ENCODE assay signal across 9 cellular contexts in the genomic region with DNA sequence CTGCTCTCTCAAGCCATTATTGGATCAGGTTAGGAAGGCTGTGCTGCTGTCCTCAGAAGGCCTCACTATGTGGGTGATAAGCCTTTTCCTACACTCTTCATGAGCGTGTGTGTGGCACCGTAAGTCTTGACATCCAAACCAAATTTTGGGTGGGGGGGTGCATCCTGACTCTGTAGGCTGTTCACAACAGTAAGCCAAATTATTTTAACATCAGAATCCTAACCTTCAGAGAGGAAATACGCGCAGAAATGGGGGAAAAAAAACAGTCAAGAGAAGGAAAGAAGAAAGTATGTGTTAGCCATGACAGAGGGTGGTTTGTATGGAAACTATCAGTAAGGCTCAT. TPM values are rescaled to one million over a fixed set of nuclear protein-coding genes. Genes with fewer than 3 reads are reported as not detected.
DNase-seq lines count a peak whose midpoint lies in the region; ATAC-seq and TF ChIP-seq lines count a peak whose summit lies in the region.
"Had no signal": no experiment of that assay in that cellular context is flagged by ENCODE, and none has a peak within 500 bp of the region (broad histone marks: within the 10 kb centered on the region; RNA-seq: fewer than 3 reads in every experiment).

No MANE protein-coding gene starts in this region.

- H3K27me3 ChIP-seq in breast epithelium (no peaks in the 10 kb centered on the region), sigmoid colon (no peaks in the 10 kb centered on the region)
- H3K27me3 ChIP-seq: foreskin keratinocyte had no signal

- peaks cover 35 to 37% (median 37%) of the 10 kb centered on the region in 3 donors for H3K4me1 Mint-ChIP-seq in IgD-negative memory B cell

- peak overlapping the region; percentile 82 to 86 for H3K27ac ChIP-seq in breast epithelium
- peak overlapping the region; percentile 75 to 84 (median 84) for H3K27ac ChIP-seq in sigmoid colon

- no peaks in the 10 kb centered on the region for H3K36me3 Mint-ChIP-seq in IgD-negative memory B cell

- no peaks in the 10 kb centered on the region for H3K9me3 Mint-ChIP-seq in IgD-negative memory B cell

- H3K4me3 Mint-ChIP-seq in IgD-negative memory B cell, result peak overlapping the region in 3 of 4 donors; percentile 52 to 92 (median 87)

- TF ChIP-seq EP300 in sigmoid colon (IDR thresholded peaks at IDR 0.05), result no peak

- ATAC-seq in GM19395 (IDR thresholded peaks at IDR 0.05; ENCODE audit: unreplicated experiment), result no peak

- no peaks in the 10 kb centered on the region for H3K9me3 ChIP-seq in breast epithelium
- no peaks in the 10 kb centered on the region for H3K9me3 ChIP-seq in sigmoid colon

- TF ChIP-seq CTCF in breast epithelium (IDR thresholded peaks at IDR 0.05) (no peak), sigmoid colon (IDR thresholded peaks at IDR 0.05) (no peak)

- 85 to 91% methylated on average over 4 of the region's 4 CpGs for WGBS in sigmoid colon, 2 donors

- H3K27me3 Mint-ChIP-seq in IgD-negative memory B cell, result no peaks in the 10 kb centered on the region

- H3K36me3 ChIP-seq in breast epithelium (no peaks in the 10 kb centered on the region), sigmoid colon (peaks cover 0 to 4% (median 0%) of the 10 kb centered on the region in 4 donors)

- peak overlapping the region; percentile 87 to 96 (median 96) for H3K27ac Mint-ChIP-seq in IgD-negative memory B cell

- TF ChIP-seq POLR2A in breast epithelium (IDR thresholded peaks at IDR 0.05) (no peak), sigmoid colon (IDR thresholded peaks at IDR 0.05) (no peak)

- DNase-seq in breast epithelium (ENCODE audit: low spot score in 2 of 2) (no peak), sigmoid colon (no peak), T1000 (lab: John Stamatoyannopoulos, UW) (no peak), LoVo (ENCODE audit: low spot score) (no peak)
- DNase-seq: NCI-H774 had no signal

- peak overlapping the region; percentile 0; the same call in 1 of the 2 replicates for H3K4me3 ChIP-seq in GM08714 (ENCODE audit: low read length)
- no peak overlapping the region for H3K4me3 ChIP-seq in breast epithelium
- no peak overlapping the region for H3K4me3 ChIP-seq in sigmoid colon

- H3K4me1 ChIP-seq in breast epithelium (no peaks in the 10 kb centered on the region), sigmoid colon (peaks cover 3 to 27% (median 24%) of the 10 kb centered on the region in 4 donors)

- intact Hi-C loops in breast epithelium (cut with DNase I; ENCODE audit: low total_unique reads) (loop anchor here (1.0 kb wide), 1 partner anchor 194 kb away; no protein-coding TSS in a partner anchor), sigmoid colon (cut with DNase I) (loop anchor here (1.0 to 2.0 kb wide), 2 partner anchors 98 to 193 kb away; no protein-coding TSS in a partner anchor)

RNA-seq across cellular contexts. Expression of gene STPG1, which starts 21.0 kb away (rescaled TPM):
- 5.8 TPM for polyA plus RNA-seq in IgD-negative memory B cell
- total RNA-seq in breast epithelium, result 1 to 10 TPM; 3.6 to 6.9 (median 4.6) TPM
- total RNA-seq in sigmoid colon, result 1 to 10 TPM; 2.3 to 4.6 (median 2.7) TPM
- 10 to 100 TPM; 11.3 to 12.7 (median 11.4) TPM for polyA plus RNA-seq in sigmoid colon

RNA-seq across cellular contexts. Expression of gene NIPAL3, which starts 23.0 kb away (rescaled TPM):
- polyA plus RNA-seq in IgD-negative memory B cell, result 36.3 TPM
- 10 to 100 TPM; 13.4 to 67.6 (median 28.5) TPM for total RNA-seq in breast epithelium
- 10 to 100 TPM; 23.7 to 53.2 (median 42.3) TPM for total RNA-seq in sigmoid colon
- 10 to 100 TPM in 1 of 3 donors, 1 to 10 TPM in 2; 5.8 to 19.6 (median 7.8) TPM for polyA plus RNA-seq in sigmoid colon
